Comparison of ENCODE assay signal across 12 cellular contexts in the genomic region with DNA sequence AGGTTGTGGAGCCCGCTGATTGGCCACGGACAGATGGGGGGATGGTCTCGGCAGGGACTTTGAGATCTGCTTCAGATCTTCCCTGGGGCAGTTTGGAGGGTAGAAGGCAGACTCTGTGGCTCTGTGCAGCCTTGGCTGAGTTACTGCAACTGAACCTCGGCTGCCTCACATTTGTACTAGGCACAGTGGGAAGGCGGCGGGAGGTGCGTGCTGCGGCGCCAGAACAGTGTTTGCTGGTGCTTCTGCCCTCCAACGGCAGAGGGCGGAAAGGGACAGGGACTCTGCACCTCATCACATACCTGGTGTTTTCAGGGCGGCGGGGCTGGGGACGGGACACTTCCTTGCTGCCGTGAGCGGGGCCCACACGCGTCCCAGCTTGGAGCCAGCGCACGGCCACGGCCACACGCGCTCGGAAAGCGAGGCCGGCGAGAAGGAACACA. TPM values are rescaled to one million over a fixed set of nuclear protein-coding genes. Genes with fewer than 3 reads are reported as not detected.
DNase-seq lines count a peak whose midpoint lies in the region; ATAC-seq, FAIRE-seq and TF ChIP-seq lines count a peak whose summit lies in the region.
"Had no signal": no experiment of that assay in that cellular context is flagged by ENCODE, and none has a peak within 500 bp of the region (broad histone marks: within the 10 kb centered on the region; RNA-seq: fewer than 3 reads in every experiment).

No MANE protein-coding gene starts in this region.

- peaks cover 0 to 42% of the 10 kb centered on the region in 2 experiments; a peak in 2 of 3 replicates for H3K36me3 ChIP-seq in HEK293 (ENCODE audit: control insufficient read depth in 2 of 2, insufficient read depth in 1 of 2, low read length in 2 of 2)
- peaks cover 33% of the 10 kb centered on the region for H3K36me3 ChIP-seq in CD4-positive, alpha-beta memory T cell (ENCODE audit: insufficient read depth, low read length)

- H3K4me1 ChIP-seq in HEK293 (ENCODE audit: control insufficient read depth, insufficient read depth, low read length), result no peaks in the 10 kb centered on the region
- H3K4me1 ChIP-seq in CD4-positive, alpha-beta memory T cell (ENCODE audit: insufficient read depth, low read length), result no peaks in the 10 kb centered on the region
- H3K4me1 ChIP-seq: HAP-1 had no signal

- H3K27me3 Mint-ChIP-seq in endothelial cell (ENCODE audit: unreplicated experiment), result peaks cover 13% of the 10 kb centered on the region
- H3K27me3 Mint-ChIP-seq in CD4-positive, alpha-beta memory T cell, result no peaks in the 10 kb centered on the region

- FAIRE-seq in RCC 7860 (lab: Jason Lieb, UNC), result no peak

- H3K36me3 Mint-ChIP-seq in endothelial cell (ENCODE audit: low read depth, unreplicated experiment), result peaks cover 8% of the 10 kb centered on the region
- H3K36me3 Mint-ChIP-seq in CD4-positive, alpha-beta memory T cell, result peaks cover 14 to 44% of the 10 kb centered on the region in 2 donors

- no peak overlapping the region for H3K4me3 ChIP-seq in HEK293 (ENCODE audit: low read depth, low read length)
- H3K4me3 ChIP-seq in CD4-positive, alpha-beta memory T cell (ENCODE audit: low read length in 2 of 2), result no peak overlapping the region
- H3K4me3 ChIP-seq: HAP-1 had no signal

- TF ChIP-seq CTCF in HEK293 (tag by site-specific recombination; IDR thresholded peaks at IDR 0.05) (no peak), endothelial cell (IDR thresholded peaks at IDR 0.05; ENCODE audit: unreplicated experiment) (peak; percentile 35)

- H3K4me1 Mint-ChIP-seq in endothelial cell (ENCODE audit: unreplicated experiment), result no peaks in the 10 kb centered on the region
- H3K4me1 Mint-ChIP-seq in CD4-positive, alpha-beta memory T cell, result peaks cover 5 to 6% (median 5%) of the 10 kb centered on the region in 4 donors

- no peaks in the 10 kb centered on the region for H3K9me3 Mint-ChIP-seq in endothelial cell (ENCODE audit: unreplicated experiment)
- H3K9me3 Mint-ChIP-seq in CD4-positive, alpha-beta memory T cell, result peaks cover 0 to 6% (median 0%) of the 10 kb centered on the region in 8 donors
- H3K9me3 Mint-ChIP-seq: immature natural killer cell had no signal

- no peaks in the 10 kb centered on the region for H3K9me3 ChIP-seq in HEK293 (ENCODE audit: control insufficient read depth, insufficient read depth, low read depth, low read length)
- H3K9me3 ChIP-seq in CD4-positive, alpha-beta memory T cell (ENCODE audit: control insufficient read depth in 1 of 2, low read length in 2 of 2), result no peaks in the 10 kb centered on the region
- H3K9me3 ChIP-seq: HAP-1 had no signal

- no peak overlapping the region for H3K27ac ChIP-seq in HEK293 (ENCODE audit: extremely low read depth, low read depth, low read length)
- H3K27ac ChIP-seq in CD4-positive, alpha-beta memory T cell (ENCODE audit: low read depth, low read length), result no peak overlapping the region

- ATAC-seq in GM21717 (IDR thresholded peaks at IDR 0.05; ENCODE audit: unreplicated experiment) (no peak), HG03378 (IDR thresholded peaks at IDR 0.05; ENCODE audit: unreplicated experiment) (no peak)

- H3K27ac Mint-ChIP-seq in endothelial cell (ENCODE audit: unreplicated experiment), result no peak overlapping the region
- H3K27ac Mint-ChIP-seq in CD4-positive, alpha-beta memory T cell, result peak overlapping the region in 2 of 7 donors; percentile 30 to 68

- H3K4me3 Mint-ChIP-seq in endothelial cell (ENCODE audit: unreplicated experiment), result peak overlapping the region; percentile 37
- H3K4me3 Mint-ChIP-seq in CD4-positive, alpha-beta memory T cell, result no peak overlapping the region
- H3K4me3 Mint-ChIP-seq: immature natural killer cell had no signal

- intact Hi-C loops in CD4-positive, alpha-beta memory T cell (cut with micrococcal nuclease), result no loop called here

- H3K27me3 ChIP-seq in CD4-positive, alpha-beta memory T cell (ENCODE audit: insufficient read depth, low read length), result no peaks in the 10 kb centered on the region

- POLR2A ChIA-PET in HEK293 (lab: Yijun Ruan, JAX), result no interaction called here
- POLR2A ChIA-PET in CD4-positive, alpha-beta memory T cell (lab: Charles Lee; ENCODE audit: partially characterized antibody), result no interaction called here

- peak; percentile 84 to 92 for DNase-seq in NOMO-1 (lab: John Stamatoyannopoulos, UW; ENCODE audit: unreplicated experiment in 2 of 2)
- DNase-seq in endothelial cell (ENCODE audit: low spot score), result peak; percentile 55
- peak; percentile 40 for DNase-seq in mucosa of gallbladder (ENCODE audit: low spot score)
- no peak for DNase-seq in RCC 7860 (ENCODE audit: low spot score)
- DNase-seq in CD4-positive, alpha-beta memory T cell, result no peak
- DNase-seq: DND-41, immature natural killer cell, NCI-H524 had no signal

- CTCF ChIA-PET in HEK293 (lab: Yijun Ruan, JAX), result no interaction called here
- CTCF ChIA-PET in CD4-positive, alpha-beta memory T cell (lab: Charles Lee; ENCODE audit: partially characterized antibody), result no interaction called here

TF ChIP-seq in HEK293, 187 proteins besides CTCF, POLR2A, EP300 and RAD21 (continues in another document):
- TF ChIP-seq ZNF274 (IDR thresholded peaks at IDR 0.05; ENCODE audit: low read length) (no peak), ZNF274 (tag by site-specific recombination; IDR thresholded peaks at IDR 0.05; ENCODE audit: borderline replicate concordance) (no peak), ZNF677 (tag by site-specific recombination; IDR thresholded peaks at IDR 0.05) (no peak), GLI2 (tag by site-specific recombination; IDR thresholded peaks at IDR 0.05; ENCODE audit: borderline replicate concordance, low read depth) (no peak), ZBTB21 (tag by site-specific recombination; IDR thresholded peaks at IDR 0.05) (no peak), ZNF600 (tag by site-specific recombination; IDR thresholded peaks at IDR 0.05) (0 out of 2 replicates have a peak, but pooled peaks have one; percentile 22), ZNF654 (tag by site-specific recombination; IDR thresholded peaks at IDR 0.05; ENCODE audit: low read depth) (no peak)
- TF ChIP-seq, protein P1, sequence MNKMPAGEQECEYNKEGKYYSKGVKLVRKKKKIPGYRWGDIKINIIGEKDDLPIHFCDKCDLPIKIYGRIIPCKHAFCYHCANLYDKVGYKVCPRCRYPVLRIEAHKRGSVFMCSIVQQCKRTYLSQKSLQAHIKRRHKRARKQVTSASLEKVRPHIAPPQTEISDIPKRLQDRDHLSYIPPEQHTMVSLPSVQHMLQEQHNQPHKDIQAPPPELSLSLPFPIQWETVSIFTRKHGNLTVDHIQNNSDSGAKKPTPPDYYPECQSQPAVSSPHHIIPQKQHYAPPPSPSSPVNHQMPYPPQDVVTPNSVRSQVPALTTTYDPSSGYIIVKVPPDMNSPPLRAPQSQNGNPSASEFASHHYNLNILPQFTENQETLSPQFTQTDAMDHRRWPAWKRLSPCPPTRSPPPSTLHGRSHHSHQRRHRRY (tag by site-specific recombination; IDR thresholded peaks at IDR 0.05), result no peak
- TF ChIP-seq, protein P2, sequence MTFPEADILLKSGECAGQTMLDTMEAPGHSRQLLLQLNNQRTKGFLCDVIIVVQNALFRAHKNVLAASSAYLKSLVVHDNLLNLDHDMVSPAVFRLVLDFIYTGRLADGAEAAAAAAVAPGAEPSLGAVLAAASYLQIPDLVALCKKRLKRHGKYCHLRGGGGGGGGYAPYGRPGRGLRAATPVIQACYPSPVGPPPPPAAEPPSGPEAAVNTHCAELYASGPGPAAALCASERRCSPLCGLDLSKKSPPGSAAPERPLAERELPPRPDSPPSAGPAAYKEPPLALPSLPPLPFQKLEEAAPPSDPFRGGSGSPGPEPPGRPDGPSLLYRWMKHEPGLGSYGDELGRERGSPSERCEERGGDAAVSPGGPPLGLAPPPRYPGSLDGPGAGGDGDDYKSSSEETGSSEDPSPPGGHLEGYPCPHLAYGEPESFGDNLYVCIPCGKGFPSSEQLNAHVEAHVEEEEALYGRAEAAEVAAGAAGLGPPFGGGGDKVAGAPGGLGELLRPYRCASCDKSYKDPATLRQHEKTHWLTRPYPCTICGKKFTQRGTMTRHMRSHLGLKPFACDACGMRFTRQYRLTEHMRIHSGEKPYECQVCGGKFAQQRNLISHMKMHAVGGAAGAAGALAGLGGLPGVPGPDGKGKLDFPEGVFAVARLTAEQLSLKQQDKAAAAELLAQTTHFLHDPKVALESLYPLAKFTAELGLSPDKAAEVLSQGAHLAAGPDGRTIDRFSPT (tag by site-specific recombination; IDR thresholded peaks at IDR 0.05), result no peak

RNA-seq across cellular contexts. Expression of a gene that starts 26.2 kb away (rescaled TPM):
- total RNA-seq in endothelial cell (ENCODE audit: unreplicated experiment) (22.6 TPM), mucosa of gallbladder (19.9 TPM)
- 10 to 100 TPM in 1 of 2 experiments, 1 to 10 TPM in 1; 7.4 to 10.2 TPM for total RNA-seq in CD4-positive, alpha-beta memory T cell
- polyA plus RNA-seq in CD4-positive, alpha-beta memory T cell, result 1 to 10 TPM; 3.0 to 4.7 TPM

RNA-seq across cellular contexts. Expression of a gene that starts 26.4 kb away (rescaled TPM):
- total RNA-seq in endothelial cell (ENCODE audit: unreplicated experiment) (34.1 TPM), mucosa of gallbladder (104 TPM)
- total RNA-seq in CD4-positive, alpha-beta memory T cell, result 10 to 100 TPM; 25.1 to 26.3 TPM
- 100 to 1,000 TPM in 1 of 2 donors, 10 to 100 TPM in 1; 89.0 to 134 TPM for polyA plus RNA-seq in CD4-positive, alpha-beta memory T cell

RNA-seq across cellular contexts. Expression of a gene that starts 49.8 kb away (rescaled TPM):
- total RNA-seq in endothelial cell (ENCODE audit: unreplicated experiment) (1.1 TPM), mucosa of gallbladder (390 TPM)
- total RNA-seq in CD4-positive, alpha-beta memory T cell, result 1 to 10 TPM in 1 of 2 experiments, under 1 TPM in 1; 0.86 to 1.1 TPM
- not detected for polyA plus RNA-seq in CD4-positive, alpha-beta memory T cell
- polyA plus RNA-seq: immature natural killer cell had no signal

Comparison
In these comparisons a context has a peak if more than half of its experiments do, and no peak if none do; other contexts are left out.
1. DNase-seq: peak in NOMO-1 (2 of 2), endothelial cell (single experiment) and mucosa of gallbladder (single experiment); none in RCC 7860 (single experiment) and CD4-positive, alpha-beta memory T cell (0 of 5).
2. RNA of a gene that starts 49.8 kb away (total RNA-seq): 390 TPM in mucosa of gallbladder (single experiment); 0.86 to 1.1 TPM in CD4-positive, alpha-beta memory T cell and 1.1 TPM in endothelial cell (single experiment); every median in the first group is over 100 times any median in the second.